ENCODE assay signal across 8 cellular contexts in genomic region chr1:32335619-32335950, GRCh38. TPM values are rescaled to one million over a fixed set of nuclear protein-coding genes. Genes with fewer than 3 reads are reported as not detected.
DNase-seq lines count a peak whose midpoint lies in the region; ATAC-seq and TF ChIP-seq lines count a peak whose summit lies in the region.

No MANE protein-coding gene starts in this region.

- H3K27me3 ChIP-seq in A673 (replicated peaks; ENCODE audit: insufficient read depth, low read depth, low read length, poor library complexity) = no peaks in the 10 kb centered on the region
- no peaks in the 10 kb centered on the region for H3K27me3 ChIP-seq in vagina

- no TSS peak for BruUV-seq in A673 (replicated peaks; lab: Mats Ljungman, UMichigan)

- H3K9me3 ChIP-seq in A673 (ENCODE audit: low read depth, low read length, poor library complexity, severe bottlenecking) = no peaks in the 10 kb centered on the region
- H3K9me3 ChIP-seq in vagina = no peaks in the 10 kb centered on the region

- H3K9me3 Mint-ChIP-seq in activated T-helper 17 cell treated with anti-CD3 and anti-CD28 coated beads, Interleukin-2, amount 50 U/mL, for 72 hours = no peaks in the 10 kb centered on the region

- WGBS in lower leg skin, 2 donors = 0 to 1% methylated on average over 5 to 39 of the region's 46 CpGs

- TF ChIP-seq POLR2A in lower leg skin (IDR thresholded peaks at IDR 0.05) (no peak), vagina (IDR thresholded peaks at IDR 0.05) (no peak)

- H3K36me3 Mint-ChIP-seq in activated T-helper 17 cell treated with anti-CD3 and anti-CD28 coated beads, Interleukin-2, amount 50 U/mL, for 72 hours (ENCODE audit: low read depth) = peaks cover 30% of the 10 kb centered on the region

- ATAC-seq in GM21528 (IDR thresholded peaks at IDR 0.05; ENCODE audit: low FRiP score, unreplicated experiment) = peak; percentile 16
- peak; percentile 10 for ATAC-seq in activated T-helper 17 cell treated with anti-CD3 and anti-CD28 coated beads, Interleukin-2, amount 50 U/mL, for 72 hours (replicated peaks)
- ATAC-seq in GM21526 (IDR thresholded peaks at IDR 0.05; ENCODE audit: low FRiP score, unreplicated experiment) = no peak

- H3K4me1 ChIP-seq in A673 (ENCODE audit: insufficient read depth, low read length, poor library complexity, severe bottlenecking) (peaks cover 15% of the 10 kb centered on the region), vagina (peaks cover 25% of the 10 kb centered on the region)

- DNase-seq in A673 (ENCODE audit: low spot score) = no peak
- no peak for DNase-seq in lower leg skin (ENCODE audit: low spot score in 2 of 2)
- no peak for DNase-seq in vagina (ENCODE audit: extremely low spot score in 2 of 2)
- DNase-seq in NCI-H128 (lab: John Stamatoyannopoulos, UW; ENCODE audit: unreplicated experiment) = no peak
- no peak for DNase-seq in head of caudate nucleus

- H3K4me3 Mint-ChIP-seq in activated T-helper 17 cell treated with anti-CD3 and anti-CD28 coated beads, Interleukin-2, amount 50 U/mL, for 72 hours = no peak overlapping the region

- no peaks in the 10 kb centered on the region for H3K27me3 Mint-ChIP-seq in activated T-helper 17 cell treated with anti-CD3 and anti-CD28 coated beads, Interleukin-2, amount 50 U/mL, for 72 hours

- peak overlapping the region; percentile 96 for H3K27ac ChIP-seq in A673 (ENCODE audit: low read depth, low read length, poor library complexity, severe bottlenecking)
- H3K27ac ChIP-seq in vagina = peak overlapping the region; percentile 84

- CTCF ChIA-PET in A673 (lab: Charles Lee) = interaction anchor here (0.5 to 0.9 kb wide), 2 partner anchors 15 to 227 kb away, joined by 3 read pairs; no protein-coding TSS in a partner anchor

- H3K4me3 ChIP-seq in A673 (ENCODE audit: low read depth, low read length, poor library complexity, severe bottlenecking) = peak overlapping the region; percentile 99
- H3K4me3 ChIP-seq in lower leg skin (ENCODE audit: low read depth, poor library complexity, severe bottlenecking) = peak overlapping the region; percentile 59
- H3K4me3 ChIP-seq in vagina = peak overlapping the region; percentile 74 to 86

- H3K36me3 ChIP-seq in A673 (ENCODE audit: insufficient read depth, low read length, poor library complexity, severe bottlenecking) (peaks cover 39% of the 10 kb centered on the region), vagina (peaks cover 0 to 20% of the 10 kb centered on the region in 2 donors)

- no peak for TF ChIP-seq CTCF in A673 (conservative IDR thresholded peaks at IDR 0.05; ENCODE audit: low read depth, low read length)
- TF ChIP-seq CTCF in lower leg skin (IDR thresholded peaks at IDR 0.05) = no peak
- no peak for TF ChIP-seq CTCF in vagina (IDR thresholded peaks at IDR 0.05)

- POLR2A ChIA-PET in A673 (lab: Charles Lee; ENCODE audit: low non-redundant PET) = interaction anchor here (0.7 kb wide), 1 partner anchor 9 kb away, joined by 3 read pairs; no protein-coding TSS in a partner anchor

- no peak overlapping the region for H3K27ac Mint-ChIP-seq in activated T-helper 17 cell treated with anti-CD3 and anti-CD28 coated beads, Interleukin-2, amount 50 U/mL, for 72 hours

- intact Hi-C loops in A673 (cut with micrococcal nuclease; ENCODE audit: unreplicated experiment) = loop anchor here (5.0 to 10.0 kb wide), 2 partner anchors 57 to 111 kb away; partner anchors contain the start of genes BSDC1, EIF3I and TMEM234
- intact Hi-C loops in lower leg skin (cut with DNase I; ENCODE audit: low total_unique reads) = no loop called here
- intact Hi-C loops in vagina (cut with DNase I) = no loop called here
- intact Hi-C loops in head of caudate nucleus (cut with DNase I) = no loop called here

- peaks cover 31% of the 10 kb centered on the region for H3K4me1 Mint-ChIP-seq in activated T-helper 17 cell treated with anti-CD3 and anti-CD28 coated beads, Interleukin-2, amount 50 U/mL, for 72 hours

RNA-seq across cellular contexts. Expression of gene MARCKSL1, which starts 0.4 kb away (rescaled TPM):
- total RNA-seq in A673 (2021) = 425 and 445 TPM in 2 replicates
- total RNA-seq in activated T-helper 17 cell treated with anti-CD3 and anti-CD28 coated beads, Interleukin-2, amount 50 U/mL, for 72 hours = 10 to 100 TPM in 1 of 2 donors, 1 to 10 TPM in 1; 7.2 to 15.9 TPM
- total RNA-seq in lower leg skin = 10 to 100 TPM in 2 of 4 donors, 1 to 10 TPM in 2; 6.9 to 21.0 (median 11.1) TPM
- 36.8 TPM for total RNA-seq in vagina

RNA-seq across cellular contexts. Expression of gene FAM229A, which starts 26.7 kb away (rescaled TPM):
- 4.7 and 5.2 TPM in 2 replicates for total RNA-seq in A673 (2021)
- total RNA-seq in activated T-helper 17 cell treated with anti-CD3 and anti-CD28 coated beads, Interleukin-2, amount 50 U/mL, for 72 hours = 10 to 100 TPM in 1 of 2 donors, 1 to 10 TPM in 1; 7.7 to 21.6 TPM
- 10 to 100 TPM in 2 of 4 donors, 1 to 10 TPM in 2; 7.2 to 20.1 (median 8.7) TPM for total RNA-seq in lower leg skin
- total RNA-seq in vagina = 10.1 TPM

RNA-seq across cellular contexts. Expression of gene TSSK3, which starts 26.8 kb away (rescaled TPM):
- total RNA-seq in A673 (2021) = 3.9 and 4.3 TPM in 2 replicates
- total RNA-seq in activated T-helper 17 cell treated with anti-CD3 and anti-CD28 coated beads, Interleukin-2, amount 50 U/mL, for 72 hours = 1 to 10 TPM in 1 of 2 donors, under 1 TPM in 1; 0.61 to 1.7 TPM
- 1 to 10 TPM in 1 of 4 donors, under 1 TPM in 2, not detected in 1; 0.42 to 1.5 (median 0.84) TPM for total RNA-seq in lower leg skin
- total RNA-seq in vagina = not detected

RNA-seq across cellular contexts. Expression of gene HDAC1, which starts 43.7 kb away (rescaled TPM):
- 192 and 195 TPM in 2 replicates for total RNA-seq in A673 (2021)
- total RNA-seq in activated T-helper 17 cell treated with anti-CD3 and anti-CD28 coated beads, Interleukin-2, amount 50 U/mL, for 72 hours = 100 to 1,000 TPM; 171 to 199 TPM
- total RNA-seq in lower leg skin = 10 to 100 TPM; 45.7 to 53.9 (median 47.9) TPM
- 65.6 TPM for total RNA-seq in vagina

RNA-seq across cellular contexts. Expression of gene BSDC1, which starts 58.7 kb away (rescaled TPM):
- 47.4 and 48.0 TPM in 2 replicates for total RNA-seq in A673 (2021)
- total RNA-seq in activated T-helper 17 cell treated with anti-CD3 and anti-CD28 coated beads, Interleukin-2, amount 50 U/mL, for 72 hours = 10 to 100 TPM; 46.1 to 71.6 TPM
- 100 to 1,000 TPM in 3 of 4 donors, 10 to 100 TPM in 1; 72.5 to 147 (median 105) TPM for total RNA-seq in lower leg skin
- 54.3 TPM for total RNA-seq in vagina

Comparison
In these comparisons a context has a peak if more than half of its experiments do, and no peak if none do; other contexts are left out.
1. RNA of gene MARCKSL1, which starts 0.4 kb away (total RNA-seq): 425 to 445 TPM in A673; 36.8 TPM in vagina (single experiment), 7.2 to 15.9 TPM in activated T-helper 17 cell treated with anti-CD3 and anti-CD28 coated beads, Interleukin-2, amount 50 U/mL, for 72 hours and 6.9 to 21.0 TPM in lower leg skin; every median in the first group is over 10 times any median in the second.
2. Peak in every context shown above with its lines, with median percentiles within 50 percentile points of each other: H3K4me3 ChIP-seq.